8 cellular contexts compared by ENCODE assay signal in the genomic region with DNA sequence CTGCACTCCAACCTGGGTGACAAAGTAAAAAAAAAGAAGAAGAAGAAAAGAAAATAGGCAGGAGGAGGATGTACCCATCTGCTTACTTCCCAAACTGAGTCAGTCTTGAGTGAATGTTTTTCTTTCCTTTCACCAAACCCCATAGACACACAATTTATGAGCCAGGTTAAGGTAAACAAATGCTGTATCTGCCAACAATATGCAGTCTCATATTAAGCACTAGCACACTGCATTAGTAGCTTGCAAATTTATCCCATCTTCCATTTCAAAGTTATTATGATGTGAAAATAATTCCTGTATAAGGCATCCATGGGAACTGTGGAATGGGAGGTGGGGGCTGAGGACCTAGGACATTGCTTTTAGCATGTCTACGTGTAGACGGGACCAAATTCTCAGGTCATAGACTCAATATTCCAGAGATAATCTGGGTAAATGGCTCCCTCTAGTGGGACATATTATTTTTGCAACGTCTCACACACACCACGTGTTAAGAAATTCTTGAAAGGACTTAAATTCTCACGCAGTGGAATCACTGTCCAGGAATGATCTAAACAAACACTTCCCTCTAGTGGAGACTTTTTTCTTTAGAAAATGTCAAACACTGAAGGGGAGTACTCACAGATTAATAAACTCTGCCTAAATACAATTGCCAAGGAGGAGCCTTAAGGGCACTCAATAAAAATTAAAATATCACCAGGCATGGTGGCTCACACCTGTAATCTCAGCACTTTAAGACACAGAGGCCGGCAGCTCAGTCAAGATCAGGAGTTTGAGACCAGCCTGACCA.
DNase-seq lines count a peak whose midpoint lies in the region; ATAC-seq lines count a peak whose summit lies in the region.

No MANE protein-coding gene starts in this region.

- ATAC-seq in GM18498 (IDR thresholded peaks at IDR 0.05; ENCODE audit: unreplicated experiment) (peak; percentile 86), HG02763 (IDR thresholded peaks at IDR 0.05; ENCODE audit: unreplicated experiment) (peak; percentile 68)

- in situ Hi-C loops in T47D (cut with HindIII; ENCODE audit: low pct_unique_long_range_greater_than_20kb, low sequenced_read_pairs) = no loop called here

- DNase-seq in AML-193 (lab: John Stamatoyannopoulos, UW) (peak; percentile 85 to 92), NAMALWA (ENCODE audit: low spot score) (peak; percentile 97), SHP77 (lab: John Stamatoyannopoulos, UW) (peak; percentile 58 to 72), T47D (ENCODE audit: low read depth in 1 of 2, low spot score in 1 of 2) (peak; percentile 70 to 97), iris pigment epithelial cell (ENCODE audit: low read depth) (peak; percentile 89)
- DNase-seq in stimulated activated CD8-positive, alpha-beta memory T cell treated with anti-CD3 and anti-CD28 coated beads, Interleukin-15, amount 100 ng/mL, for 1 hour (ENCODE audit: low read depth) = peak; percentile 5

Comparison
In these comparisons a context has a peak if more than half of its experiments do, and no peak if none do; other contexts are left out.
1. Peak in every context shown above with its lines: DNase-seq and ATAC-seq.
2. DNase-seq: peak in every context shown above with its lines; median percentile 97 in NAMALWA; 89 in iris pigment epithelial cell; 88 in AML-193; 84 in T47D; 65 in SHP77; 5 in stimulated activated CD8-positive, alpha-beta memory T cell treated with anti-CD3 and anti-CD28 coated beads, Interleukin-15, amount 100 ng/mL, for 1 hour.